ENCODE assay signal across 8 cellular contexts in genomic region chr12:96985515-96986362, GRCh38.
DNase-seq lines count a peak whose midpoint lies in the region; ATAC-seq and TF ChIP-seq lines count a peak whose summit lies in the region.

No MANE protein-coding gene starts in this region.

- no peak overlapping the region for H3K27ac ChIP-seq in HUES48 (ENCODE audit: low read depth, low read length)
- no peak overlapping the region for H3K27ac ChIP-seq in coronary artery

- peak; percentile 93 for TF ChIP-seq CTCF in activated B cell treated with CpG ODN at 0.5 μM for 24 hours (IDR thresholded peaks at IDR 0.05)
- TF ChIP-seq CTCF in coronary artery (IDR thresholded peaks at IDR 0.05), result peak; percentile 79
- peak; percentile 81 for TF ChIP-seq CTCF in mesothelial cell of epicardium (IDR thresholded peaks at IDR 0.05; ENCODE audit: unreplicated experiment)

- H3K9me3 ChIP-seq in HUES48 (ENCODE audit: control insufficient read depth, insufficient read depth, low read length), result no peaks in the 10 kb centered on the region

- POLR2A ChIA-PET in activated B cell treated with CpG ODN at 0.5 μM for 24 hours (lab: Charles Lee), result no interaction called here

- peaks cover 7% of the 10 kb centered on the region; the same call in 1 of the 2 replicates for H3K27me3 ChIP-seq in HUES48 (ENCODE audit: control insufficient read depth, insufficient read depth, low read length)

- H3K27ac Mint-ChIP-seq in activated B cell treated with CpG ODN at 0.5 μM for 24 hours (no peak overlapping the region), mesothelial cell of epicardium (peak overlapping the region; percentile 56)
- H3K27ac Mint-ChIP-seq in stimulated activated naive CD8-positive, alpha-beta T cell treated with anti-CD3 and anti-CD28 coated beads, Interleukin-15, amount 100 ng/mL, for 72 hours, result no peak overlapping the region

- peaks cover 6% of the 10 kb centered on the region for H3K4me1 Mint-ChIP-seq in activated B cell treated with CpG ODN at 0.5 μM for 24 hours
- H3K4me1 Mint-ChIP-seq in mesothelial cell of epicardium, result peaks cover 9% of the 10 kb centered on the region
- H3K4me1 Mint-ChIP-seq in stimulated activated naive CD8-positive, alpha-beta T cell treated with anti-CD3 and anti-CD28 coated beads, Interleukin-15, amount 100 ng/mL, for 72 hours, result peaks cover 10% of the 10 kb centered on the region

- peaks cover 6% of the 10 kb centered on the region for H3K27me3 Mint-ChIP-seq in activated B cell treated with CpG ODN at 0.5 μM for 24 hours
- H3K27me3 Mint-ChIP-seq in mesothelial cell of epicardium (ENCODE audit: low read depth), result peaks cover 33% of the 10 kb centered on the region
- H3K27me3 Mint-ChIP-seq in stimulated activated naive CD8-positive, alpha-beta T cell treated with anti-CD3 and anti-CD28 coated beads, Interleukin-15, amount 100 ng/mL, for 72 hours, result peaks cover 22% of the 10 kb centered on the region

- H3K4me3 ChIP-seq in HUES48 (ENCODE audit: low read depth, low read length) (peak overlapping the region; percentile 70), coronary artery (peak overlapping the region; percentile 73)

- H3K9me3 Mint-ChIP-seq in activated B cell treated with CpG ODN at 0.5 μM for 24 hours (no peaks in the 10 kb centered on the region), mesothelial cell of epicardium (no peaks in the 10 kb centered on the region)
- no peaks in the 10 kb centered on the region for H3K9me3 Mint-ChIP-seq in stimulated activated naive CD8-positive, alpha-beta T cell treated with anti-CD3 and anti-CD28 coated beads, Interleukin-15, amount 100 ng/mL, for 72 hours

- H3K9ac ChIP-seq in HUES48 (ENCODE audit: low read depth, low read length), result peak overlapping the region; percentile 60

- H3K36me3 Mint-ChIP-seq in activated B cell treated with CpG ODN at 0.5 μM for 24 hours (ENCODE audit: low read depth), result no peaks in the 10 kb centered on the region
- H3K36me3 Mint-ChIP-seq in mesothelial cell of epicardium, result no peaks in the 10 kb centered on the region

- H3K4me3 Mint-ChIP-seq in activated B cell treated with CpG ODN at 0.5 μM for 24 hours (peak overlapping the region; percentile 66), mesothelial cell of epicardium (peak overlapping the region; percentile 81)
- peak overlapping the region; percentile 66 to 75 for H3K4me3 Mint-ChIP-seq in stimulated activated naive CD8-positive, alpha-beta T cell treated with anti-CD3 and anti-CD28 coated beads, Interleukin-15, amount 100 ng/mL, for 72 hours

- CTCF ChIA-PET in activated B cell treated with CpG ODN at 0.5 μM for 24 hours (lab: Charles Lee), result interaction anchor here (1.3 to 2.7 kb wide), 2 partner anchors 321 to 408 kb away, joined by 7 to 13 read pairs; no protein-coding TSS in a partner anchor

- peaks cover 37% of the 10 kb centered on the region for H3K4me1 ChIP-seq in HUES48 (ENCODE audit: control insufficient read depth, insufficient read depth, low read length)

- peak; percentile 88 for ATAC-seq in GM21423 (IDR thresholded peaks at IDR 0.05; ENCODE audit: unreplicated experiment)
- peak; percentile 87 for ATAC-seq in activated B cell treated with CpG ODN at 0.5 μM for 24 hours (ENCODE audit: low read depth)
- ATAC-seq in stimulated activated naive CD8-positive, alpha-beta T cell treated with anti-CD3 and anti-CD28 coated beads, Interleukin-15, amount 100 ng/mL, for 72 hours, result peak; percentile 79

- intact Hi-C loops in activated B cell treated with CpG ODN at 0.5 μM for 24 hours (cut with micrococcal nuclease), result loop anchor here (1.0 to 10.0 kb wide), 3 partner anchors 83 to 1019 kb away; no protein-coding TSS in a partner anchor

- H3K36me3 ChIP-seq in HUES48 (ENCODE audit: control insufficient read depth, insufficient read depth, low read length), result no peaks in the 10 kb centered on the region

- peak; percentile 55 for DNase-seq in DMS53 treated with DMSO at 0.1 percent for 48 hours (lab: John Stamatoyannopoulos, UW; ENCODE audit: unreplicated experiment)
- peak; percentile 37 for DNase-seq in activated B cell treated with CpG ODN at 0.5 μM for 24 hours
- no peak for DNase-seq in coronary artery (ENCODE audit: low spot score)
- DNase-seq in mesothelial cell of epicardium (ENCODE audit: low spot score in 2 of 2, unreplicated experiment in 2 of 2), result peak; percentile 28 to 70
- DNase-seq in stimulated activated naive CD8-positive, alpha-beta T cell treated with anti-CD3 and anti-CD28 coated beads, Interleukin-15, amount 100 ng/mL, for 72 hours, result peak; percentile 40 to 48
- DNase-seq in DMS114 treated with DMSO at 0.1 percent for 48 hours (lab: John Stamatoyannopoulos, UW; ENCODE audit: unreplicated experiment), result no peak

Comparison
In these comparisons a context has a peak if more than half of its experiments do, and no peak if none do; other contexts are left out.
1. DNase-seq: peak in DMS53 treated with DMSO at 0.1 percent for 48 hours (single experiment), activated B cell treated with CpG ODN at 0.5 μM for 24 hours (single experiment), mesothelial cell of epicardium (2 of 2) and stimulated activated naive CD8-positive, alpha-beta T cell treated with anti-CD3 and anti-CD28 coated beads, Interleukin-15, amount 100 ng/mL, for 72 hours (2 of 2); none in coronary artery (single experiment) and DMS114 treated with DMSO at 0.1 percent for 48 hours (single experiment).
2. Peak in every context shown above with its lines, with median percentiles within 50 percentile points of each other: ATAC-seq, H3K4me3 Mint-ChIP-seq and CTCF ChIP-seq.